ENCODE assay signal across 24 cellular contexts in genomic region chr2:123157016-123157415, GRCh38.
"Had no signal": no experiment of that assay in that cellular context is flagged by ENCODE, and none has a peak within 500 bp of the region (broad histone marks: within the 10 kb centered on the region; RNA-seq: fewer than 3 reads in every experiment).

No MANE protein-coding gene starts in this region.

- H3K4me1 ChIP-seq: neural progenitor cell, parathyroid adenoma, psoas muscle, right lobe of liver, sigmoid colon, stomach, thyroid gland, tibial nerve, upper lobe of left lung, vagina had no signal

- ATAC-seq: psoas muscle; right cardiac atrium; right lobe of liver; stimulated activated effector memory CD8-positive, alpha-beta T cell treated with anti-CD3 and anti-CD28 coated beads, Interleukin-12 subunit alpha, Interleukin-12 subunit beta, amount 100 ng/mL, for 72 hours; stimulated activated naive B cell treated with anti-CD40 and anti-IgM and Interleukin-4, amounts not matched to agents 10 μg/mL and 1 μg/mL and 100 μg/mL, for 72 hours had no signal

- H3K79me2 ChIP-seq: parathyroid adenoma had no signal

- H3K36me3 ChIP-seq: neural progenitor cell, ovary, right lobe of liver, sigmoid colon, stomach, thoracic aorta, thyroid gland, tibial nerve, upper lobe of left lung, vagina had no signal

- H2AFZ ChIP-seq: neural progenitor cell, parathyroid adenoma had no signal

- H3K27me3 ChIP-seq: neural progenitor cell, ovary, right lobe of liver, sigmoid colon, stomach, thyroid gland, tibial nerve, upper lobe of left lung, vagina had no signal

- H3K9me3 ChIP-seq: ovary, psoas muscle, right lobe of liver, sigmoid colon, stomach, thoracic aorta, thyroid gland, tibial nerve, upper lobe of left lung, vagina had no signal

- H3K9ac ChIP-seq: neural progenitor cell, parathyroid adenoma had no signal

- DNase-seq: occipital lobe; ovary; posterior cingulate gyrus; psoas muscle; right cardiac atrium; right lobe of liver; sigmoid colon; small intestine; stimulated activated CD4-positive, alpha-beta T cell treated with anti-CD3 and anti-CD28 coated beads, Interleukin-15, amount 100 ng/mL, for 24 hours; stimulated activated CD4-positive, alpha-beta T cell treated with anti-CD3 and anti-CD28 coated beads, Interleukin-2, amount 100 ng/mL, for 24 hours; stimulated activated CD4-positive, alpha-beta T cell treated with anti-CD3 and anti-CD28 coated beads, Interleukin-2, amount 100 ng/mL, for 48 hours; stimulated activated CD4-positive, alpha-beta T cell treated with anti-CD3 and anti-CD28 coated beads, Interleukin-4, amount 100 ng/mL, for 24 hours; stimulated activated naive B cell treated with anti-CD40 and anti-IgM and Interleukin-4, amounts not matched to agents 10 μg/mL and 1 μg/mL and 100 μg/mL, for 72 hours; stimulated activated naive CD4-positive, alpha-beta T cell treated with Interleukin-2 at 50 U/mL for 16 hours; stomach; thyroid gland; trophoblast cell; upper lobe of left lung had no signal

- H3K27ac ChIP-seq: neural progenitor cell, ovary, parathyroid adenoma, psoas muscle, right lobe of liver, sigmoid colon, stomach, thoracic aorta, thyroid gland, tibial nerve, upper lobe of left lung, vagina had no signal

- H3K4me2 ChIP-seq: neural progenitor cell had no signal

- H3K4me3 ChIP-seq: neural progenitor cell, ovary, psoas muscle, right lobe of liver, sigmoid colon, stomach, thoracic aorta, thyroid gland, tibial nerve, upper lobe of left lung, vagina had no signal
